ENCODE assay signal across 28 cellular contexts in genomic region chr5:5650242-5650641, GRCh38.
DNase-seq lines count a peak whose midpoint lies in the region; ATAC-seq and TF ChIP-seq lines count a peak whose summit lies in the region.
"Had no signal": no experiment of that assay in that cellular context is flagged by ENCODE, and none has a peak within 500 bp of the region (broad histone marks: within the 10 kb centered on the region; RNA-seq: fewer than 3 reads in every experiment).

No MANE protein-coding gene starts in this region.

- H3K27ac ChIP-seq in mammary epithelial cell (ENCODE audit: insufficient read depth, low read depth, low read length) (no peak overlapping the region), smooth muscle cell (ENCODE audit: low read depth) (peak overlapping the region; percentile 20)
- H3K27ac ChIP-seq: parathyroid adenoma, thoracic aorta had no signal

- no peaks in the 10 kb centered on the region for H3K4me1 ChIP-seq in mammary epithelial cell (ENCODE audit: insufficient read depth, low read length)
- H3K4me1 ChIP-seq in smooth muscle cell (ENCODE audit: low read depth) = peaks cover 3% of the 10 kb centered on the region
- H3K4me1 ChIP-seq: parathyroid adenoma had no signal

- intact Hi-C loops in mammary epithelial cell (cut with micrococcal nuclease) = no loop called here

- TF ChIP-seq CTCF in mammary epithelial cell (conservative IDR thresholded peaks at IDR 0.05 in 1 of 2, IDR thresholded peaks at IDR 0.05 in 1 of 2; ENCODE audit: extremely low read depth in 1 of 2, insufficient read depth in 1 of 2, low read depth in 1 of 2, low read length in 2 of 2) (no peak), WTC11 (IDR thresholded peaks at IDR 0.05) (no peak), smooth muscle cell (IDR thresholded peaks at IDR 0.05; ENCODE audit: borderline replicate concordance, insufficient read depth, poor library complexity, severe bottlenecking) (no peak)

- peaks cover 7% of the 10 kb centered on the region for H3K4me1 Mint-ChIP-seq in WTC11
- H3K4me1 Mint-ChIP-seq: activated naive CD8-positive, alpha-beta T cell treated with anti-CD3 and anti-CD28 coated beads, Interleukin-2, amount 50 U/mL, for 24 hours; CD14-positive monocyte; endodermal cell had no signal

- dilution Hi-C loops in mammary epithelial cell (cut with HindIII; ENCODE audit: low sequenced_read_pairs) = no loop called here

- H2AFZ ChIP-seq in mammary epithelial cell (ENCODE audit: low read depth, low read length) = no peak overlapping the region
- H2AFZ ChIP-seq in smooth muscle cell (ENCODE audit: low read depth) = no peak overlapping the region
- H2AFZ ChIP-seq: parathyroid adenoma had no signal

- H3K4me3 ChIP-seq in mammary epithelial cell (replicated peaks in 1 of 3; ENCODE audit: insufficient read depth in 1 of 3, low read depth in 2 of 3, low read length in 3 of 3) = no peak overlapping the region
- H3K4me3 ChIP-seq in smooth muscle cell = no peak overlapping the region
- H3K4me3 ChIP-seq: thoracic aorta had no signal

- no peak overlapping the region for H3K9ac ChIP-seq in mammary epithelial cell (ENCODE audit: insufficient read depth, low read length)
- H3K9ac ChIP-seq in smooth muscle cell (ENCODE audit: low read depth) = no peak overlapping the region
- H3K9ac ChIP-seq: parathyroid adenoma had no signal

- CTCF ChIA-PET in mammary epithelial cell (lab: Charles Lee; ENCODE audit: low non-redundant PET) = no interaction called here
- CTCF ChIA-PET in WTC11 (lab: Charles Lee) = no interaction called here

- no peak overlapping the region for H3K4me3 Mint-ChIP-seq in WTC11
- H3K4me3 Mint-ChIP-seq: activated naive CD8-positive, alpha-beta T cell treated with anti-CD3 and anti-CD28 coated beads, Interleukin-2, amount 50 U/mL, for 24 hours; CD14-positive monocyte; endodermal cell; T-helper 1 cell treated with Interleukin-12 subunit alpha and Interleukin-12 subunit beta and Interleukin-4 antibody, amounts not matched to agents 30 μg/mL and 1 μg/mL, for 36 hours had no signal

- DNase-seq in T47D (ENCODE audit: low read depth in 1 of 2, low spot score in 1 of 2) = peak; percentile 7 to 85
- no peak for DNase-seq in mammary epithelial cell
- peak; percentile 22 for DNase-seq in NCI-H526 treated with DMSO at 0.1 percent for 48 hours (lab: John Stamatoyannopoulos, UW)
- DNase-seq in WTC11 (ENCODE audit: low spot score) = no peak
- DNase-seq in smooth muscle cell (lab: John Stamatoyannopoulos, UW; ENCODE audit: unreplicated experiment) = no peak
- DNase-seq: activated CD4-positive, alpha-beta T cell treated with anti-CD3 and anti-CD28 coated beads, Interleukin-2, amount 50 U/mL, for 48 hours; activated CD4-positive, CD25-positive, alpha-beta regulatory T cell treated with anti-CD3 and anti-CD28 coated beads, Interleukin-2, amount 50 U/mL, for 72 hours; activated naive CD8-positive, alpha-beta T cell treated with anti-CD3 and anti-CD28 coated beads, Interleukin-2, amount 50 U/mL, for 24 hours; activated T-cell treated with anti-CD3 and anti-CD28 coated beads, Interleukin-2, amount 50 U/mL, for 48 hours; dermis blood vessel endothelial cell; DND-41; endodermal cell; glutamatergic neuron; HCEC 1CT; Karpas-422; NCI-H1048; NCI-H1694 treated with DMSO at 0.1 percent for 48 hours; NCI-H510A; NK-92 treated with Interleukin-12 subunit alpha and Interleukin-12 subunit beta, amount 100 ng/mL, for 24 hours; small intestine; stimulated activated naive CD8-positive, alpha-beta T cell treated with anti-CD3 and anti-CD28 coated beads, Interleukin-15, Interleukin-2, amounts not matched to agents 100 U/mL and 50 U/mL, for 24 hours had no signal

- no peaks in the 10 kb centered on the region for H3K36me3 Mint-ChIP-seq in WTC11
- H3K36me3 Mint-ChIP-seq: CD14-positive monocyte had no signal

- POLR2A ChIA-PET in WTC11 (lab: Charles Lee) = no interaction called here

- H3K27me3 Mint-ChIP-seq in WTC11 (ENCODE audit: low read depth) = no peaks in the 10 kb centered on the region; the same call in 1 of the 2 replicates

- no peak overlapping the region for H3K4me2 ChIP-seq in mammary epithelial cell (ENCODE audit: insufficient read depth, low read depth, low read length)
- H3K4me2 ChIP-seq in smooth muscle cell = no peak overlapping the region

- WGBS in mammary epithelial cell (ENCODE audit: low coverage, missing lambda C conversion rate) = 28% methylated on average over 5 of the region's 5 CpGs
- 50% methylated on average over 5 of the region's 5 CpGs for WGBS in smooth muscle cell (ENCODE audit: low lambda C conversion rate)

- H3F3A ChIP-seq in smooth muscle cell (ENCODE audit: low read depth) = no peaks in the 10 kb centered on the region

- ATAC-seq in WTC11 = peak; percentile 52
- no peak for ATAC-seq in HG02884 (IDR thresholded peaks at IDR 0.05; ENCODE audit: unreplicated experiment)
- no peak for ATAC-seq in GM21619 (IDR thresholded peaks at IDR 0.05; ENCODE audit: unreplicated experiment)
- ATAC-seq in GM19397 (IDR thresholded peaks at IDR 0.05; ENCODE audit: unreplicated experiment) = no peak
- ATAC-seq: activated naive CD8-positive, alpha-beta T cell treated with anti-CD3 and anti-CD28 coated beads, Interleukin-2, amount 50 U/mL, for 24 hours; stimulated activated naive CD8-positive, alpha-beta T cell treated with anti-CD3 and anti-CD28 coated beads, Interleukin-15, Interleukin-2, amounts not matched to agents 100 U/mL and 50 U/mL, for 24 hours had no signal

- no peaks in the 10 kb centered on the region for H3K27me3 ChIP-seq in mammary epithelial cell (ENCODE audit: insufficient read depth, low read length)
- no peaks in the 10 kb centered on the region for H3K27me3 ChIP-seq in smooth muscle cell (ENCODE audit: low read depth)

- H3K36me3 ChIP-seq in mammary epithelial cell (ENCODE audit: insufficient read depth, low read length) (no peaks in the 10 kb centered on the region), smooth muscle cell (ENCODE audit: low read depth) (no peaks in the 10 kb centered on the region)
- H3K36me3 ChIP-seq: thoracic aorta had no signal

- H3K9me3 ChIP-seq in mammary epithelial cell (replicated peaks; ENCODE audit: insufficient read depth, low read length) (peaks cover 38% of the 10 kb centered on the region), smooth muscle cell (replicated peaks; ENCODE audit: low read depth) (no peaks in the 10 kb centered on the region)
- H3K9me3 ChIP-seq: thoracic aorta had no signal

- no peak overlapping the region for H3K27ac Mint-ChIP-seq in WTC11
- H3K27ac Mint-ChIP-seq: activated naive CD8-positive, alpha-beta T cell treated with anti-CD3 and anti-CD28 coated beads, Interleukin-2, amount 50 U/mL, for 24 hours; CD14-positive monocyte; endodermal cell; T-helper 1 cell treated with Interleukin-12 subunit alpha and Interleukin-12 subunit beta and Interleukin-4 antibody, amounts not matched to agents 30 μg/mL and 1 μg/mL, for 36 hours had no signal

- H3K79me2 ChIP-seq in mammary epithelial cell (ENCODE audit: insufficient read depth, low read length) (no peaks in the 10 kb centered on the region), smooth muscle cell (ENCODE audit: low read depth) (no peaks in the 10 kb centered on the region)
- H3K79me2 ChIP-seq: parathyroid adenoma had no signal

- H4K20me1 ChIP-seq in mammary epithelial cell (ENCODE audit: insufficient read depth, low read length) (no peaks in the 10 kb centered on the region), smooth muscle cell (ENCODE audit: low read depth) (no peaks in the 10 kb centered on the region)

- no TSS peak for BruUV-seq in mammary epithelial cell (replicated peaks; lab: Mats Ljungman, UMichigan)

- in situ Hi-C loops in T47D (cut with HindIII; ENCODE audit: low pct_unique_long_range_greater_than_20kb, low sequenced_read_pairs) (no loop called here), mammary epithelial cell (cut with MboI; ENCODE audit: low sequenced_read_pairs in 2 of 2) (no loop called here)

- H3K9me3 Mint-ChIP-seq in WTC11 = no peaks in the 10 kb centered on the region; the same call in 1 of the 2 replicates
- H3K9me3 Mint-ChIP-seq: activated naive CD8-positive, alpha-beta T cell treated with anti-CD3 and anti-CD28 coated beads, Interleukin-2, amount 50 U/mL, for 24 hours; endodermal cell had no signal

TF ChIP-seq in WTC11, 78 proteins besides CTCF, POLR2A, EP300 and RAD21:
- no peak for TF ChIP-seq USF1 (CRISPR knock-in tag; IDR thresholded peaks at IDR 0.05)

Comparison
In these comparisons a context has a peak if more than half of its experiments do, and no peak if none do; other contexts are left out.
1. DNase-seq: peak in T47D (2 of 2) and NCI-H526 treated with DMSO at 0.1 percent for 48 hours (single experiment); none in mammary epithelial cell (single experiment), WTC11 (single experiment) and smooth muscle cell (single experiment).